Comparison of ENCODE assay signal across 1 cellular context in the genomic region with DNA sequence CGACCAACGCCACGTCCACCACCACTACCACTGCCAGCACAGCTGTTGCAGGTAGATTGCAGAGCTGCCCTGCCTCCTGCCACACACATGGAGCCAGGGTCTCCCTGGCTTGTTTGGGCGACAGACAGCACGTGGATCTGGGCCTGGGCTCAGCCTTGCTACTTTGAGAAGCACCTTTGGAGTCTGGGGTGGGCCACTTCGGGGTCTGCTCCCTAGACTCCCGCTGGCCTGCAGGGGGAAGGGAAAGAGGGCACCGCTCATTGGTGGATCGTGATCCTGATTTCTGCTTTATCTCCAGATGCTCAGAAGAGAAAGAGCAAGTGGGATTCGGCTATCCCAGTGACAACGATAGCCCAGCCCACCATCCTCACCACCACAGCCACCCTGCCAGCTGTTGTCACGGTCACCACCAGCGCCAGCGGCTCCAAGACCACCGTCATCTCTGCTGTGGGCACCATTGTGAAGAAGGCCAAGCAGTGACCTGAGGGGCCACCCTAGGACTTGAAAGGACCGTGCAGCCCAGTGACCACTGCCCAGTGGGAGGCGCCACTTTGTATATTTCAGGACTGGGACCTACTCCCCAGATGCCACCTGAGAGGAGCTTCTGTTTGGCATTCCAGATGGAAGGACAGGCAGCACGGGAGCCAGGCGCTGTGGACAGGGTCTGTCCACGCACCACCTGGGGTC.
TF ChIP-seq lines count a peak whose summit lies in the region.

No MANE protein-coding gene starts in this region.

TF ChIP-seq in HepG2, 621 proteins besides CTCF, POLR2A, EP300 and RAD21:
- TF ChIP-seq AGO2 (optimal IDR thresholded peaks at IDR 0.05; ENCODE audit: low read depth, low read length) (peak; percentile 2), FOXO4 (CRISPR knock-in tag; conservative IDR thresholded peaks at IDR 0.05) (no peak), GTF2F1 (IDR thresholded peaks at IDR 0.05; ENCODE audit: low read length) (no peak), TBP (CRISPR knock-in tag; IDR thresholded peaks at IDR 0.05) (no peak), NFIB (CRISPR knock-in tag; IDR thresholded peaks at IDR 0.05; ENCODE audit: borderline replicate concordance) (no peak), PBX2 (CRISPR knock-in tag; IDR thresholded peaks at IDR 0.05) (no peak), KDM2A (CRISPR knock-in tag; IDR thresholded peaks at IDR 0.05; ENCODE audit: borderline replicate concordance, low read depth) (no peak), HOXA5 (CRISPR knock-in tag; IDR thresholded peaks at IDR 0.05) (no peak), MLXIP (CRISPR knock-in tag; IDR thresholded peaks at IDR 0.05; ENCODE audit: borderline replicate concordance) (no peak)
